In genomic region chr21:43712268-43712942, GRCh38 we compare ENCODE assay signal across 9 cellular contexts. TPM values are rescaled to one million over a fixed set of nuclear protein-coding genes. Genes with fewer than 3 reads are reported as not detected.
DNase-seq lines count a peak whose midpoint lies in the region; ATAC-seq and TF ChIP-seq lines count a peak whose summit lies in the region.
"Had no signal": no experiment of that assay in that cellular context is flagged by ENCODE, and none has a peak within 500 bp of the region (broad histone marks: within the 10 kb centered on the region; RNA-seq: fewer than 3 reads in every experiment).

No MANE protein-coding gene starts in this region.

- no peaks in the 10 kb centered on the region for H3K9me3 Mint-ChIP-seq in naive thymus-derived CD4-positive, alpha-beta T cell
- H3K9me3 Mint-ChIP-seq in immature natural killer cell: no peaks in the 10 kb centered on the region
- H3K9me3 Mint-ChIP-seq: activated CD4-positive, alpha-beta memory T cell treated with anti-CD3 and anti-CD28 coated beads for 36 hours had no signal

- no peak overlapping the region for H3K4me3 Mint-ChIP-seq in naive thymus-derived CD4-positive, alpha-beta T cell
- H3K4me3 Mint-ChIP-seq in immature natural killer cell: no peak overlapping the region
- H3K4me3 Mint-ChIP-seq: activated CD4-positive, alpha-beta memory T cell treated with anti-CD3 and anti-CD28 coated beads for 36 hours had no signal

- peaks cover 0 to 3% (median 0%) of the 10 kb centered on the region in 7 donors for H3K4me1 Mint-ChIP-seq in naive thymus-derived CD4-positive, alpha-beta T cell
- no peaks in the 10 kb centered on the region for H3K4me1 Mint-ChIP-seq in immature natural killer cell

- intact Hi-C loops in naive thymus-derived CD4-positive, alpha-beta T cell (cut with micrococcal nuclease): loop anchor here in 1 of 2 donors (10.0 kb wide), 1 partner anchor 48 kb away; no protein-coding TSS in a partner anchor

- H3K27ac Mint-ChIP-seq in naive thymus-derived CD4-positive, alpha-beta T cell: no peak overlapping the region
- no peak overlapping the region for H3K27ac Mint-ChIP-seq in immature natural killer cell
- H3K27ac Mint-ChIP-seq: activated CD4-positive, alpha-beta memory T cell treated with anti-CD3 and anti-CD28 coated beads for 36 hours had no signal

- H3K36me3 Mint-ChIP-seq in naive thymus-derived CD4-positive, alpha-beta T cell: no peaks in the 10 kb centered on the region
- no peaks in the 10 kb centered on the region for H3K36me3 Mint-ChIP-seq in immature natural killer cell
- H3K36me3 Mint-ChIP-seq: activated CD4-positive, alpha-beta memory T cell treated with anti-CD3 and anti-CD28 coated beads for 36 hours had no signal

- no peak for TF ChIP-seq CTCF in fibroblast of the aortic adventitia (IDR thresholded peaks at IDR 0.05; ENCODE audit: insufficient read depth, low read length)

- DNase-seq in H4 (ENCODE audit: low spot score) (peak; percentile 57), NCI-H748 (lab: John Stamatoyannopoulos, UW; ENCODE audit: unreplicated experiment) (peak; percentile 80), fibroblast of the aortic adventitia (ENCODE audit: low read depth) (peak; percentile 61), middle frontal gyrus (ENCODE audit: extremely low spot score, low spot score) (no peak), NAMALWA (ENCODE audit: low spot score) (no peak), immature natural killer cell (no peak)
- no peak for DNase-seq in naive thymus-derived CD4-positive, alpha-beta T cell
- DNase-seq: activated CD4-positive, alpha-beta memory T cell treated with anti-CD3 and anti-CD28 coated beads for 36 hours had no signal

- peak overlapping the region; percentile 57 for H3K27ac ChIP-seq in skeletal muscle tissue (ENCODE audit: low read depth, low read length)
- no peak overlapping the region for H3K27ac ChIP-seq in naive thymus-derived CD4-positive, alpha-beta T cell (ENCODE audit: low read depth, low read length)

- H3K27me3 ChIP-seq in skeletal muscle tissue (ENCODE audit: control insufficient read depth in 3 of 3, insufficient read depth in 3 of 3, low read length in 3 of 3): no peaks in the 10 kb centered on the region
- no peaks in the 10 kb centered on the region for H3K27me3 ChIP-seq in naive thymus-derived CD4-positive, alpha-beta T cell (ENCODE audit: control insufficient read depth in 2 of 2, insufficient read depth in 2 of 2, low read length in 2 of 2)

- ATAC-seq in naive thymus-derived CD4-positive, alpha-beta T cell: no peak

- no peaks in the 10 kb centered on the region for H3K36me3 ChIP-seq in skeletal muscle tissue (ENCODE audit: control insufficient read depth in 3 of 3, insufficient read depth in 3 of 3, low read length in 3 of 3)
- no peaks in the 10 kb centered on the region for H3K36me3 ChIP-seq in naive thymus-derived CD4-positive, alpha-beta T cell (ENCODE audit: control insufficient read depth in 2 of 3, insufficient read depth in 3 of 3, low read length in 3 of 3)

- H3K4me3 ChIP-seq in fibroblast of the aortic adventitia (ENCODE audit: low read depth, low read length) (no peak overlapping the region), skeletal muscle tissue (ENCODE audit: low read length in 3 of 3) (peak overlapping the region in 2 of 3 donors; percentile 4 to 22)
- H3K4me3 ChIP-seq in naive thymus-derived CD4-positive, alpha-beta T cell (ENCODE audit: low read length): no peak overlapping the region

- peaks cover 6 to 9% (median 7%) of the 10 kb centered on the region in 3 donors for H3K4me1 ChIP-seq in skeletal muscle tissue (ENCODE audit: control insufficient read depth in 3 of 3, insufficient read depth in 3 of 3, low read length in 3 of 3)
- H3K4me1 ChIP-seq in naive thymus-derived CD4-positive, alpha-beta T cell (ENCODE audit: control insufficient read depth in 2 of 2, insufficient read depth in 2 of 2, low read length in 2 of 2): no peaks in the 10 kb centered on the region

- POLR2A ChIA-PET in naive thymus-derived CD4-positive, alpha-beta T cell (lab: Charles Lee): no interaction called here

- no peaks in the 10 kb centered on the region for H3K9me3 ChIP-seq in skeletal muscle tissue (ENCODE audit: control insufficient read depth in 3 of 3, low read length in 3 of 3)
- H3K9me3 ChIP-seq in naive thymus-derived CD4-positive, alpha-beta T cell (ENCODE audit: control insufficient read depth in 2 of 3, low read length in 3 of 3): no peaks in the 10 kb centered on the region

- H3K27me3 Mint-ChIP-seq in naive thymus-derived CD4-positive, alpha-beta T cell: peaks cover 0 to 42% (median 0%) of the 10 kb centered on the region in 5 donors
- H3K27me3 Mint-ChIP-seq in immature natural killer cell (ENCODE audit: low read depth in 3 of 3): peaks cover 3 to 5% (median 5%) of the 10 kb centered on the region in 3 donors
- H3K27me3 Mint-ChIP-seq: activated CD4-positive, alpha-beta memory T cell treated with anti-CD3 and anti-CD28 coated beads for 36 hours had no signal

- peak overlapping the region in 2 of 3 donors; percentile 3 to 21 for H3K9ac ChIP-seq in skeletal muscle tissue (ENCODE audit: low read depth in 1 of 3, low read length in 3 of 3)

- CTCF ChIA-PET in naive thymus-derived CD4-positive, alpha-beta T cell (lab: Charles Lee): no interaction called here

RNA-seq across cellular contexts. Expression of gene PDXK, which starts 6.5 kb away (rescaled TPM):
- 99.6 and 107 TPM in 2 replicates for total RNA-seq in H4 (2014; rRNA removed; shearing (Covaris generic))
- total RNA-seq in fibroblast of the aortic adventitia (ENCODE audit: low replicate concordance) (69.4 and 105 TPM in 2 replicates), skeletal muscle tissue (12.5 TPM)
- total RNA-seq in naive thymus-derived CD4-positive, alpha-beta T cell: 100 to 1,000 TPM in 1 of 5 experiments, 10 to 100 TPM in 4; 71.1 to 103 (median 97.0) TPM
- 10 to 100 TPM; 27.8 to 40.3 TPM for polyA plus RNA-seq in naive thymus-derived CD4-positive, alpha-beta T cell
- 10 to 100 TPM; 47.1 to 55.2 (median 50.9) TPM for polyA plus RNA-seq in immature natural killer cell

RNA-seq across cellular contexts. Expression of gene RRP1B, which starts 53.0 kb away (rescaled TPM):
- 16.2 and 21.7 TPM in 2 replicates for total RNA-seq in H4 (2014; rRNA removed; shearing (Covaris generic))
- 24.2 and 40.4 TPM in 2 replicates for total RNA-seq in fibroblast of the aortic adventitia (ENCODE audit: low replicate concordance)
- total RNA-seq in skeletal muscle tissue: 13.6 TPM
- total RNA-seq in naive thymus-derived CD4-positive, alpha-beta T cell: 10 to 100 TPM; 23.9 to 44.2 (median 39.6) TPM
- 10 to 100 TPM; 32.8 to 49.3 TPM for polyA plus RNA-seq in naive thymus-derived CD4-positive, alpha-beta T cell
- 10 to 100 TPM in 2 of 3 donors, 1 to 10 TPM in 1; 4.9 to 31.0 (median 10.2) TPM for polyA plus RNA-seq in immature natural killer cell

RNA-seq across cellular contexts. Expression of gene HSF2BP, which starts 53.1 kb away (rescaled TPM):
- 3.9 and 5.1 TPM in 2 replicates for total RNA-seq in H4 (2014; rRNA removed; shearing (Covaris generic))
- total RNA-seq in fibroblast of the aortic adventitia (ENCODE audit: low replicate concordance): 2.3 and 7.3 TPM in 2 replicates
- total RNA-seq in skeletal muscle tissue: 1.6 TPM
- total RNA-seq in naive thymus-derived CD4-positive, alpha-beta T cell: 1 to 10 TPM in 1 of 5 experiments, under 1 TPM in 4; 0.31 to 1.4 (median 0.91) TPM
- polyA plus RNA-seq in naive thymus-derived CD4-positive, alpha-beta T cell: under 1 TPM; 0.28 to 0.81 TPM
- polyA plus RNA-seq in immature natural killer cell: under 1 TPM in 1 of 3 donors, not detected in 2; 0.27 TPM

Comparison
In these comparisons a context has a peak if more than half of its experiments do, and no peak if none do; other contexts are left out.
1. DNase-seq: peak in H4 (single experiment), NCI-H748 (single experiment) and fibroblast of the aortic adventitia (single experiment); none in naive thymus-derived CD4-positive, alpha-beta T cell (0 of 9), middle frontal gyrus (single experiment), NAMALWA (single experiment) and immature natural killer cell (0 of 3).
2. H3K4me3 ChIP-seq: peak in skeletal muscle tissue (2 of 3); none in fibroblast of the aortic adventitia (single experiment) and naive thymus-derived CD4-positive, alpha-beta T cell (single experiment).